Comparison of ENCODE assay signal across 15 cellular contexts in the genomic region with DNA sequence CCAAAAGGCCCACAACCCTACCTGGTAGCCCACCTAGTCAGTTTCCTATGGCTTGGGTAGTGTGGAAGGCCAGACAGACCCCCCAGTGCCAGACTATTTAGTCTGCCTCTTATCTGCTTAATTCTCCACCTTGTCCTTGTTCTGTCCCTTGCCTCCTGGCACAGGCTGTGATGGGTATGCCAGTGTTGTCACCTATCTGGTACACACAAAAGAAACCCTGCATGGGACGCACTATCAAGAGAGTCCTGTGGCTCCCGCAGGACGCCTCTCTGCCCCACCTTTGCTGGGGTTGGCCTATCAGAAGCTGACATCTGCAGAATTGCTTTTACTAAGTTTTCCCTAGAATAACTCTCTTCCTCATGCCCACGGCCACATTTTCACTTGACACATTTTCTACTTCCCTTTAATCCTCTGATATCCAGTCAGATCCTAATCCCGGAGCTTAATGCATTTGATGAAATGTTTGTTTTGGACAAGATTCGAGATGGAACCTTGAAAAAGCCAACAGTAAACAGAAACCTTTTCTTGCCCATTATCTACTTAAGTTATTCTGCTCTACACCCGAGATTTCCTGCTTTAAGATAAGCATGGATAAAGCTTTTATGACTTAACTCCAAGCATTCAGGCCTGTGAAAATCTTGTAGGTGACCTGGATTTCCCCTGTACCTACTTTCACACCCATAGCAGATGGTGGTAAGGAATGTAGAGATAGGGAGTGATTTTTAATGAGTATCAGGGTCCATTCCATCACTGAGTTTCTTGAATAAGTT.
"Had no signal": no experiment of that assay in that cellular context is flagged by ENCODE, and none has a peak within 500 bp of the region (broad histone marks: within the 10 kb centered on the region; RNA-seq: fewer than 3 reads in every experiment).

No MANE protein-coding gene starts in this region.

- H3K36me3 Mint-ChIP-seq: activated naive CD4-positive, alpha-beta T cell treated with anti-CD3 and anti-CD28 coated beads, Interleukin-2, amount 10 ng/mL, durations not matched to agents 7 days and 5 days; brain; naive B cell; stimulated activated effector memory CD8-positive, alpha-beta T cell treated with anti-CD3 and anti-CD28 coated beads, Interleukin-12 subunit alpha, Interleukin-12 subunit beta, amount 100 ng/mL, for 72 hours had no signal

- H3K27ac Mint-ChIP-seq: activated B cell treated with CpG ODN at 0.5 μM for 24 hours; activated CD4-positive, alpha-beta T cell treated with anti-CD3 and anti-CD28 coated beads, Interleukin-2, amount 10 ng/mL, durations not matched to agents 7 days and 5 days; activated naive CD4-positive, alpha-beta T cell treated with anti-CD3 and anti-CD28 coated beads, Interleukin-2, amount 10 ng/mL, durations not matched to agents 7 days and 5 days; activated T-helper 2 cell treated with anti-CD3 and anti-CD28 coated beads, Interferon-gamma antibody, Interleukin-2, Interleukin-4, amounts not matched to agents 10 μg/mL and 5 μg/mL and 100 μg/mL, durations not matched to agents 14 hours and 24 hours and 36 hours; brain; naive B cell; stimulated activated effector memory CD8-positive, alpha-beta T cell treated with anti-CD3 and anti-CD28 coated beads, Interleukin-12 subunit alpha, Interleukin-12 subunit beta, amount 100 ng/mL, for 72 hours had no signal

- H3K27me3 Mint-ChIP-seq: activated B cell treated with CpG ODN at 0.5 μM for 24 hours; activated CD4-positive, alpha-beta T cell treated with anti-CD3 and anti-CD28 coated beads, Interleukin-2, amount 10 ng/mL, durations not matched to agents 7 days and 5 days; activated naive CD4-positive, alpha-beta T cell treated with anti-CD3 and anti-CD28 coated beads, Interleukin-2, amount 10 ng/mL, durations not matched to agents 7 days and 5 days had no signal

- DNase-seq: activated B cell treated with CpG ODN at 0.5 μM for 24 hours; activated CD4-positive, alpha-beta T cell treated with anti-CD3 and anti-CD28 coated beads, Interleukin-2, amount 10 ng/mL, durations not matched to agents 7 days and 5 days; activated CD8-positive, alpha-beta memory T cell treated with anti-CD3 and anti-CD28 coated beads for 24 hours; activated naive CD4-positive, alpha-beta T cell treated with anti-CD3 and anti-CD28 coated beads, Interleukin-2, amount 10 ng/mL, durations not matched to agents 7 days and 5 days; esophagus squamous epithelium; foreskin keratinocyte; midbrain; naive B cell; retina had no signal

- H3K27me3 ChIP-seq: esophagus squamous epithelium, foreskin keratinocyte, tibial nerve had no signal

- H3K36me3 ChIP-seq: esophagus squamous epithelium, tibial nerve had no signal

- H3K4me1 Mint-ChIP-seq: activated B cell treated with CpG ODN at 0.5 μM for 24 hours; activated CD4-positive, alpha-beta T cell treated with anti-CD3 and anti-CD28 coated beads, Interleukin-2, amount 10 ng/mL, durations not matched to agents 7 days and 5 days; activated naive CD4-positive, alpha-beta T cell treated with anti-CD3 and anti-CD28 coated beads, Interleukin-2, amount 10 ng/mL, durations not matched to agents 7 days and 5 days; naive B cell; stimulated activated effector memory CD8-positive, alpha-beta T cell treated with anti-CD3 and anti-CD28 coated beads, Interleukin-12 subunit alpha, Interleukin-12 subunit beta, amount 100 ng/mL, for 72 hours had no signal

- H3K4me1 ChIP-seq: tibial nerve had no signal

- H3K4me3 ChIP-seq: esophagus squamous epithelium, skin epidermis, tibial nerve had no signal

- H3K9me3 Mint-ChIP-seq: activated B cell treated with CpG ODN at 0.5 μM for 24 hours; activated CD4-positive, alpha-beta T cell treated with anti-CD3 and anti-CD28 coated beads, Interleukin-2, amount 10 ng/mL, durations not matched to agents 7 days and 5 days; activated naive CD4-positive, alpha-beta T cell treated with anti-CD3 and anti-CD28 coated beads, Interleukin-2, amount 10 ng/mL, durations not matched to agents 7 days and 5 days; activated T-helper 2 cell treated with anti-CD3 and anti-CD28 coated beads, Interferon-gamma antibody, Interleukin-2, Interleukin-4, amounts not matched to agents 10 μg/mL and 5 μg/mL and 100 μg/mL, durations not matched to agents 14 hours and 24 hours and 36 hours; naive B cell had no signal

- H3K9me3 ChIP-seq: esophagus squamous epithelium, tibial nerve had no signal

- H3K4me3 Mint-ChIP-seq: activated B cell treated with CpG ODN at 0.5 μM for 24 hours; activated CD4-positive, alpha-beta T cell treated with anti-CD3 and anti-CD28 coated beads, Interleukin-2, amount 10 ng/mL, durations not matched to agents 7 days and 5 days; activated naive CD4-positive, alpha-beta T cell treated with anti-CD3 and anti-CD28 coated beads, Interleukin-2, amount 10 ng/mL, durations not matched to agents 7 days and 5 days; brain; naive B cell; stimulated activated effector memory CD8-positive, alpha-beta T cell treated with anti-CD3 and anti-CD28 coated beads, Interleukin-12 subunit alpha, Interleukin-12 subunit beta, amount 100 ng/mL, for 72 hours had no signal

- ATAC-seq: foreskin keratinocyte; SK-N-SH treated with all-trans-retinoic acid at 6 μM for 48 hours; stimulated activated effector memory CD8-positive, alpha-beta T cell treated with anti-CD3 and anti-CD28 coated beads, Interleukin-12 subunit alpha, Interleukin-12 subunit beta, amount 100 ng/mL, for 72 hours had no signal

- H3K27ac ChIP-seq: skin epidermis, tibial nerve had no signal
